ENCODE assay signal across 9 cellular contexts in the genomic region with DNA sequence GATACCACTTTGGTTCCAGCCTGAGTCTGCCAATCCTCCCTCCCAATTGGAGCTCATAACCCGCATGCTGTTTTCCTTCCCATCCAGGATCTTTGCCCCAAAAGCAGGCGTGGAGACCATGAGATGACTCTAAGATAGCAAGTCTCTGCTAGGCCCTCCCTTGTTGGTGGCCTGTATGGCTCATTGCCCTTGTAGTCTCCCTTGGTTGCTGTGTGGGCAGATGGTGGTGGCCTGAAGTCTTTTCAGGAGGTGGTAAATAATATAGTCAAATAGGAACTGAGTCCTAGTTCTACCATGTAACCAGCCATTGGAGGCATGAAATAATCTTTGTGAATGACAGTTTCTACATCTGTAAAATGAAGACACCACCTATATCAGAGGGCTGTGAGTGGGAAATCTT. TPM values are rescaled to one million over a fixed set of nuclear protein-coding genes. Genes with fewer than 3 reads are reported as not detected.
A peak's percentile ranks its signal among the peaks of the same experiment; 100 is the strongest.
DNase-seq lines count a peak whose midpoint lies in the region; ATAC-seq and TF ChIP-seq lines count a peak whose summit lies in the region.
"Had no signal": no experiment of that assay in that cellular context is flagged by ENCODE, and none has a peak within 500 bp of the region (broad histone marks: within the 10 kb centered on the region; RNA-seq: fewer than 3 reads in every experiment).

No MANE protein-coding gene starts in this region.

- ATAC-seq in naive B cell (ENCODE audit: low read depth in 2 of 2) (no peak), HG03280 (IDR thresholded peaks at IDR 0.05; ENCODE audit: unreplicated experiment) (no peak), GM21737 (IDR thresholded peaks at IDR 0.05; ENCODE audit: unreplicated experiment) (no peak)

- POLR2A ChIA-PET in AG04450 (lab: Yijun Ruan, JAX): no interaction called here

- H3K27me3 ChIP-seq in AG04450 (ENCODE audit: control insufficient read depth, insufficient read depth, low read length) (no peaks in the 10 kb centered on the region), HL-60 (ENCODE audit: insufficient read depth, poor library complexity, severe bottlenecking) (no peaks in the 10 kb centered on the region)

- H3K4me1 Mint-ChIP-seq in brain (peaks cover 30% of the 10 kb centered on the region), naive B cell (peaks cover 15 to 28% (median 20%) of the 10 kb centered on the region in 3 donors)

- DNase-seq in AG04450 (ENCODE audit: low read depth, low spot score) (no peak), HL-60 (ENCODE audit: low read depth in 1 of 2, low spot score in 1 of 2) (no peak), naive B cell (no peak), NCI-H345 (lab: John Stamatoyannopoulos, UW) (no peak), NCI-H2029 (lab: John Stamatoyannopoulos, UW) (no peak)
- DNase-seq: NCI-H1092 had no signal

- H3K36me3 Mint-ChIP-seq in brain: peaks cover 10% of the 10 kb centered on the region
- no peaks in the 10 kb centered on the region for H3K36me3 Mint-ChIP-seq in naive B cell

- H3K4me3 Mint-ChIP-seq in brain: peak overlapping the region; percentile 83 to 90 (median 85)
- H3K4me3 Mint-ChIP-seq in naive B cell: peak overlapping the region; percentile 79 to 90 (median 86)

- H3K9me3 ChIP-seq in AG04450 (ENCODE audit: control insufficient read depth, insufficient read depth, low read length): no peaks in the 10 kb centered on the region

- H3K27ac Mint-ChIP-seq in brain: peak overlapping the region; percentile 32 to 90 (median 58)
- peak overlapping the region in 4 of 6 donors; percentile 10 to 80 (median 48) for H3K27ac Mint-ChIP-seq in naive B cell

- H3K9me3 Mint-ChIP-seq in brain (peaks cover 0 to 30% (median 4%) of the 10 kb centered on the region in 5 experiments), naive B cell (peaks cover 0 to 5% (median 0%) of the 10 kb centered on the region in 7 donors)

- CTCF ChIA-PET in AG04450 (lab: Charles Lee): interaction anchor here (0.6 to 0.9 kb wide), 2 partner anchors 97 to 303 kb away, joined by 3 read pairs; no protein-coding TSS in a partner anchor

- TF ChIP-seq CTCF in AG04450 (IDR thresholded peaks at IDR 0.05; ENCODE audit: low read depth, low read length): no peak
- TF ChIP-seq CTCF in HL-60 (IDR thresholded peaks at IDR 0.05; ENCODE audit: insufficient read depth, low read length): no peak
- TF ChIP-seq CTCF in brain (conservative IDR thresholded peaks at IDR 0.05): no peak

- no peaks in the 10 kb centered on the region for H3K27me3 Mint-ChIP-seq in brain
- no peaks in the 10 kb centered on the region for H3K27me3 Mint-ChIP-seq in naive B cell

- H3K4me3 ChIP-seq in AG04450 (ENCODE audit: low read depth, low read length) (peak overlapping the region; percentile 71), HL-60 (replicated peaks; ENCODE audit: insufficient read depth, low read length) (peak overlapping the region; percentile 76)

- H3K27ac ChIP-seq in AG04450 (ENCODE audit: low read depth, low read length): no peak overlapping the region
- H3K27ac ChIP-seq in HL-60 (replicated peaks): peak overlapping the region; percentile 76

RNA-seq across cellular contexts. Expression of gene ATP6AP1, which starts 1.2 kb away (rescaled TPM):
- polyA plus RNA-seq in AG04450 (2011; rRNA removed): 65.0 and 79.7 TPM in 2 replicates
- 50.3 and 70.1 TPM in 2 replicates for polyA minus RNA-seq in AG04450 (2011; rRNA and poly(A)+ RNA removed)
- polyA plus RNA-seq in brain (ENCODE audit: insufficient read depth, low read depth, low replicate concordance): 270 TPM
- polyA plus RNA-seq in naive B cell (ENCODE audit: low read depth in 6 of 6): 100 to 1,000 TPM in 1 of 6 donors, 10 to 100 TPM in 5; 81.8 to 173 (median 88.7) TPM

RNA-seq across cellular contexts. Expression of gene GDI1, which starts 7.2 kb away (rescaled TPM):
- polyA plus RNA-seq in AG04450 (2011; rRNA removed) (149 and 154 TPM in 2 replicates), brain (ENCODE audit: insufficient read depth, low read depth, low replicate concordance) (830 TPM), naive B cell (ENCODE audit: low read depth in 6 of 6) (10 to 100 TPM; 28.4 to 44.3 (median 35.5) TPM)
- 123 and 149 TPM in 2 replicates for polyA minus RNA-seq in AG04450 (2011; rRNA and poly(A)+ RNA removed)

RNA-seq across cellular contexts. Expression of gene FAM50A, which starts 14.2 kb away (rescaled TPM):
- 69.0 and 79.5 TPM in 2 replicates for polyA plus RNA-seq in AG04450 (2011; rRNA removed)
- polyA minus RNA-seq in AG04450 (2011; rRNA and poly(A)+ RNA removed): 67.5 and 70.5 TPM in 2 replicates
- polyA plus RNA-seq in brain (ENCODE audit: insufficient read depth, low read depth, low replicate concordance): 125 TPM
- 10 to 100 TPM; 23.8 to 35.2 (median 28.2) TPM for polyA plus RNA-seq in naive B cell (ENCODE audit: low read depth in 6 of 6)

RNA-seq across cellular contexts. Expression of gene TAFAZZIN, which starts 18.4 kb away (rescaled TPM):
- polyA plus RNA-seq in AG04450 (2011; rRNA removed): 13.0 and 15.3 TPM in 2 replicates
- polyA minus RNA-seq in AG04450 (2011; rRNA and poly(A)+ RNA removed): 11.5 and 14.0 TPM in 2 replicates
- polyA plus RNA-seq in brain (ENCODE audit: insufficient read depth, low read depth, low replicate concordance): 23.3 TPM
- polyA plus RNA-seq in naive B cell (ENCODE audit: low read depth in 6 of 6): 10 to 100 TPM; 31.6 to 50.2 (median 36.6) TPM

RNA-seq across cellular contexts. Expression of gene DNASE1L1, which starts 20.7 kb away (rescaled TPM):
- polyA plus RNA-seq in AG04450 (2011; rRNA removed) (25.7 and 36.6 TPM in 2 replicates), brain (ENCODE audit: insufficient read depth, low read depth, low replicate concordance) (30.0 TPM), naive B cell (ENCODE audit: low read depth in 6 of 6) (10 to 100 TPM in 5 of 6 donors, 1 to 10 TPM in 1; 9.5 to 23.1 (median 14.3) TPM)
- polyA minus RNA-seq in AG04450 (2011; rRNA and poly(A)+ RNA removed): 17.5 and 27.0 TPM in 2 replicates
